ENCODE assay signal across 22 cellular contexts in genomic region chr3:70970952-70971351, GRCh38.
DNase-seq lines count a peak whose midpoint lies in the region; ATAC-seq, FAIRE-seq and TF ChIP-seq lines count a peak whose summit lies in the region.
"Had no signal": no experiment of that assay in that cellular context is flagged by ENCODE, and none has a peak within 500 bp of the region (broad histone marks: within the 10 kb centered on the region; RNA-seq: fewer than 3 reads in every experiment).

No MANE protein-coding gene starts in this region.

- intact Hi-C loops in HepG2 (cut with micrococcal nuclease; ENCODE audit: unreplicated experiment) (no loop called here), right lobe of liver (cut with DNase I) (no loop called here), posterior cingulate gyrus (cut with DNase I) (no loop called here)

- no peak for TF ChIP-seq RAD21 in HepG2 (CRISPR knock-in tag; IDR thresholded peaks at IDR 0.05)

- no peaks in the 10 kb centered on the region for H3K27me3 Mint-ChIP-seq in activated naive CD8-positive, alpha-beta T cell treated with anti-CD3 and anti-CD28 coated beads for 36 hours
- no peaks in the 10 kb centered on the region for H3K27me3 Mint-ChIP-seq in type B pancreatic cell

- TF ChIP-seq CTCF in HepG2 (CRISPR knock-in tag; IDR thresholded peaks at IDR 0.05) (no peak), right lobe of liver (IDR thresholded peaks at IDR 0.05) (no peak), type B pancreatic cell (conservative IDR thresholded peaks at IDR 0.05) (no peak)

- H3K36me3 ChIP-seq in HepG2 (replicated peaks in 1 of 2; ENCODE audit: control insufficient read depth in 1 of 2, insufficient read depth in 2 of 2, low read length in 2 of 2) (peaks cover 29 to 91% of the 10 kb centered on the region in 2 experiments), right lobe of liver (peaks cover 0 to 51% (median 5%) of the 10 kb centered on the region in 4 donors), muscle layer of colon (ENCODE audit: insufficient read depth, low read length) (peaks cover 68% of the 10 kb centered on the region)

- H4K20me1 ChIP-seq in HepG2 (ENCODE audit: insufficient read depth, low read length) = no peaks in the 10 kb centered on the region

- CTCF ChIA-PET in HepG2 (lab: Yijun Ruan, JAX; ENCODE audit: low intra/inter-chr PET ratio, low total read pairs) = no interaction called here

- H3K9ac ChIP-seq in HepG2 (ENCODE audit: insufficient read depth, low read depth, low read length) (no peak overlapping the region), muscle layer of colon (ENCODE audit: low read length) (no peak overlapping the region)

- ATAC-seq in HepG2 = no peak
- no peak for ATAC-seq in right lobe of liver
- ATAC-seq: left ventricle myocardium superior, Panc1 had no signal

- no TSS peak for BruUV-seq in HepG2 (replicated peaks; lab: Mats Ljungman, UMichigan)

- TF ChIP-seq POLR2A in HepG2 (IDR thresholded peaks at IDR 0.05; ENCODE audit: insufficient read depth in 1 of 2, low read depth in 2 of 2, low read length in 2 of 2) (no peak), right lobe of liver (IDR thresholded peaks at IDR 0.05) (no peak)

- POLR2A ChIA-PET in HepG2 (lab: Yijun Ruan, JAX) = no interaction called here

- TF ChIP-seq EP300 in HepG2 (IDR thresholded peaks at IDR 0.05; ENCODE audit: low read depth in 2 of 2, low read length in 2 of 2) (no peak), HepG2 (CRISPR knock-in tag; IDR thresholded peaks at IDR 0.05; ENCODE audit: borderline replicate concordance) (no peak)

- H3K4me3 Mint-ChIP-seq in activated naive CD8-positive, alpha-beta T cell treated with anti-CD3 and anti-CD28 coated beads for 36 hours = no peak overlapping the region
- H3K4me3 Mint-ChIP-seq in type B pancreatic cell = no peak overlapping the region

- no peaks in the 10 kb centered on the region for H3K4me1 ChIP-seq in HepG2 (ENCODE audit: insufficient read depth, low read length)
- H3K4me1 ChIP-seq in right lobe of liver = peaks cover 0 to 3% (median 0%) of the 10 kb centered on the region in 4 donors
- peaks cover 12% of the 10 kb centered on the region for H3K4me1 ChIP-seq in muscle layer of colon (ENCODE audit: insufficient read depth, low read length)

- H3K4me3 ChIP-seq in HepG2 (replicated peaks in 1 of 3; ENCODE audit: insufficient read depth in 1 of 3, low read depth in 2 of 3, low read length in 3 of 3) (no peak overlapping the region), right lobe of liver (no peak overlapping the region), muscle layer of colon (ENCODE audit: low read depth in 1 of 2, low read length in 2 of 2) (no peak overlapping the region)
- H3K4me3 ChIP-seq: dorsolateral prefrontal cortex, tibial artery had no signal

- peaks cover 56% of the 10 kb centered on the region for H3K36me3 Mint-ChIP-seq in activated naive CD8-positive, alpha-beta T cell treated with anti-CD3 and anti-CD28 coated beads for 36 hours
- H3K36me3 Mint-ChIP-seq in type B pancreatic cell = peaks cover 48% of the 10 kb centered on the region

- no peak for DNase-seq in HepG2 (ENCODE audit: low spot score)
- DNase-seq in right lobe of liver = no peak
- DNase-seq in activated naive CD8-positive, alpha-beta T cell treated with anti-CD3 and anti-CD28 coated beads for 36 hours = no peak
- no peak for DNase-seq in type B pancreatic cell (ENCODE audit: extremely low spot score, unreplicated experiment)
- no peak for DNase-seq in posterior cingulate gyrus
- no peak for DNase-seq in caudate nucleus (lab: John Stamatoyannopoulos, UW)
- DNase-seq in NCI-H1105 (lab: John Stamatoyannopoulos, UW) = no peak
- DNase-seq: amniotic stem cell; DMS53; dorsolateral prefrontal cortex; foreskin fibroblast; GF-D8; Karpas-422; left ventricle myocardium superior; NCI-H1092; NCI-H2081 treated with DMSO at 0.1 percent for 48 hours; NK-92 treated with Interleukin-12 subunit alpha and Interleukin-12 subunit beta, amount 100 ng/mL, for 24 hours; tibial artery had no signal

- 88% methylated on average over 6 of the region's 6 CpGs for WGBS in HepG2 (ENCODE audit: low lambda C conversion rate)
- WGBS in right lobe of liver (ENCODE audit: insufficient coverage, low coverage, low lambda C conversion rate, missing lambda C conversion rate) = 85% methylated on average over 3 of the region's 6 CpGs

- H2AFZ ChIP-seq in HepG2 (ENCODE audit: low read length) = no peak overlapping the region

- H3K9me3 ChIP-seq in HepG2 (ENCODE audit: low read length) (no peaks in the 10 kb centered on the region), right lobe of liver (no peaks in the 10 kb centered on the region), muscle layer of colon (ENCODE audit: low read length) (no peaks in the 10 kb centered on the region)
- H3K9me3 ChIP-seq: tibial artery had no signal

- H3K27ac ChIP-seq in HepG2 (ENCODE audit: extremely low read length, insufficient read depth, low read length) (no peak overlapping the region), right lobe of liver (no peak overlapping the region), muscle layer of colon (ENCODE audit: low read depth, low read length) (peak overlapping the region; percentile 21), caudate nucleus (ENCODE audit: low read depth, low read length) (no peak overlapping the region)
- H3K27ac ChIP-seq: epithelial cell of prostate had no signal

- H3K79me2 ChIP-seq in HepG2 (ENCODE audit: insufficient read depth, low read length) = no peaks in the 10 kb centered on the region

- in situ Hi-C loops in HepG2 (cut with HindIII; ENCODE audit: extremely low pct_ligation_motif_present, low pct_unique_long_range_greater_than_20kb) = no loop called here

- H3K4me1 Mint-ChIP-seq in activated naive CD8-positive, alpha-beta T cell treated with anti-CD3 and anti-CD28 coated beads for 36 hours = peaks cover 27% of the 10 kb centered on the region
- peaks cover 12% of the 10 kb centered on the region for H3K4me1 Mint-ChIP-seq in type B pancreatic cell (ENCODE audit: unreplicated experiment)

- no peak for FAIRE-seq in HepG2 (lab: Jason Lieb, UNC)

- H3K4me2 ChIP-seq in HepG2 (ENCODE audit: low read depth, low read length) = no peak overlapping the region

- no peaks in the 10 kb centered on the region for H3K9me3 Mint-ChIP-seq in activated naive CD8-positive, alpha-beta T cell treated with anti-CD3 and anti-CD28 coated beads for 36 hours
- H3K9me3 Mint-ChIP-seq in type B pancreatic cell = no peaks in the 10 kb centered on the region
- H3K9me3 Mint-ChIP-seq: activated T-helper 2 cell treated with anti-CD3 and anti-CD28 coated beads, Interferon-gamma antibody, Interleukin-2, Interleukin-4, amounts not matched to agents 10 μg/mL and 5 μg/mL and 100 μg/mL, durations not matched to agents 14 hours and 24 hours and 36 hours had no signal

- H3K27ac Mint-ChIP-seq in activated naive CD8-positive, alpha-beta T cell treated with anti-CD3 and anti-CD28 coated beads for 36 hours = peak overlapping the region; percentile 60
- H3K27ac Mint-ChIP-seq in type B pancreatic cell = peak overlapping the region; percentile 54
- H3K27ac Mint-ChIP-seq: activated T-helper 2 cell treated with anti-CD3 and anti-CD28 coated beads, Interferon-gamma antibody, Interleukin-2, Interleukin-4, amounts not matched to agents 10 μg/mL and 5 μg/mL and 100 μg/mL, durations not matched to agents 14 hours and 24 hours and 36 hours had no signal

- H3K27me3 ChIP-seq in HepG2 (ENCODE audit: control insufficient read depth in 1 of 2, insufficient read depth in 2 of 2, low read length in 2 of 2) = no peaks in the 10 kb centered on the region
- no peaks in the 10 kb centered on the region for H3K27me3 ChIP-seq in right lobe of liver
- no peaks in the 10 kb centered on the region for H3K27me3 ChIP-seq in muscle layer of colon (ENCODE audit: control insufficient read depth in 1 of 2, insufficient read depth in 2 of 2, low read length in 2 of 2)
- H3K27me3 ChIP-seq: dorsolateral prefrontal cortex, tibial artery had no signal

TF ChIP-seq in HepG2, 621 proteins besides CTCF, POLR2A, EP300 and RAD21:
- TF ChIP-seq RBM22 (optimal IDR thresholded peaks at IDR 0.05; ENCODE audit: low read length) (peak; percentile 17), BCLAF1 (IDR thresholded peaks at IDR 0.05) (no peak)
